11 cellular contexts compared by ENCODE assay signal in genomic region chr12:51855586-51856428, GRCh38. TPM values are rescaled to one million over a fixed set of nuclear protein-coding genes. Genes with fewer than 3 reads are reported as not detected.
A peak's percentile ranks its signal among the peaks of the same experiment; 100 is the strongest.
DNase-seq lines count a peak whose midpoint lies in the region; ATAC-seq and TF ChIP-seq lines count a peak whose summit lies in the region.
"Had no signal": no experiment of that assay in that cellular context is flagged by ENCODE, and none has a peak within 500 bp of the region (broad histone marks: within the 10 kb centered on the region; RNA-seq: fewer than 3 reads in every experiment).

No MANE protein-coding gene starts in this region.

- no peaks in the 10 kb centered on the region for H3K9me3 ChIP-seq in iPS DF 6.9 (ENCODE audit: control insufficient read depth, insufficient read depth, low read length)

- peak overlapping the region; percentile 24 for H3K4me3 ChIP-seq in astrocyte of the cerebellum (ENCODE audit: low read depth, low read length)
- peak overlapping the region; percentile 29; the same call in 1 of the 2 replicates for H3K4me3 ChIP-seq in iPS DF 6.9 (ENCODE audit: low read length)

- WGBS in iPS DF 6.9 (ENCODE audit: insufficient coverage, insufficient read length), result no CpG with 5 or more reads among the region's 21 CpGs

- H3K9me3 Mint-ChIP-seq in progenitor cell of endocrine pancreas (ENCODE audit: low read depth), result no peaks in the 10 kb centered on the region
- H3K9me3 Mint-ChIP-seq: activated naive CD8-positive, alpha-beta T cell treated with anti-CD3 and anti-CD28 coated beads for 36 hours had no signal

- peak; percentile 30 for DNase-seq in EL
- DNase-seq in astrocyte of the cerebellum (ENCODE audit: low read depth), result no peak
- DNase-seq in iPS DF 6.9 (ENCODE audit: low read depth, low spot score), result no peak
- DNase-seq in progenitor cell of endocrine pancreas (ENCODE audit: low spot score, unreplicated experiment), result peak; percentile 37
- no peak for DNase-seq in NCI-H2171 (lab: John Stamatoyannopoulos, UW)
- no peak for DNase-seq in GOT3 (lab: John Stamatoyannopoulos, UW)
- no peak for DNase-seq in NCI-H446 (lab: John Stamatoyannopoulos, UW)
- DNase-seq: activated naive CD8-positive, alpha-beta T cell treated with anti-CD3 and anti-CD28 coated beads for 36 hours; hypothalamus had no signal

- in situ Hi-C loops in astrocyte of the cerebellum (cut with HindIII; ENCODE audit: low sequenced_read_pairs), result no loop called here

- H3K4me1 ChIP-seq in iPS DF 6.9 (ENCODE audit: control insufficient read depth, insufficient read depth, low read length), result no peaks in the 10 kb centered on the region; the same call in 1 of the 2 replicates

- peak overlapping the region; percentile 66 for H3K4me3 Mint-ChIP-seq in progenitor cell of endocrine pancreas (ENCODE audit: low read depth)
- H3K4me3 Mint-ChIP-seq: activated naive CD8-positive, alpha-beta T cell treated with anti-CD3 and anti-CD28 coated beads for 36 hours had no signal

- H3K27me3 Mint-ChIP-seq in progenitor cell of endocrine pancreas, result no peaks in the 10 kb centered on the region

- H3K4me1 Mint-ChIP-seq in progenitor cell of endocrine pancreas (ENCODE audit: low read depth), result peaks cover 12% of the 10 kb centered on the region

- peaks cover 6% of the 10 kb centered on the region for H3K36me3 Mint-ChIP-seq in progenitor cell of endocrine pancreas (ENCODE audit: insufficient read depth)
- H3K36me3 Mint-ChIP-seq: activated naive CD8-positive, alpha-beta T cell treated with anti-CD3 and anti-CD28 coated beads for 36 hours had no signal

- TF ChIP-seq CTCF in astrocyte of the cerebellum (IDR thresholded peaks at IDR 0.05; ENCODE audit: low read depth, low read length, missing control alignments) (no peak), progenitor cell of endocrine pancreas (IDR thresholded peaks at IDR 0.05; ENCODE audit: unreplicated experiment) (no peak)

- H3K36me3 ChIP-seq in iPS DF 6.9 (ENCODE audit: control insufficient read depth, insufficient read depth, low read length), result no peaks in the 10 kb centered on the region

- H3K27ac Mint-ChIP-seq in progenitor cell of endocrine pancreas, result peak overlapping the region; percentile 95
- H3K27ac Mint-ChIP-seq: activated naive CD8-positive, alpha-beta T cell treated with anti-CD3 and anti-CD28 coated beads for 36 hours had no signal

- peaks cover 17% of the 10 kb centered on the region; the same call in 1 of the 2 replicates for H3K27me3 ChIP-seq in iPS DF 6.9 (ENCODE audit: control insufficient read depth, insufficient read depth, low read length)

- ATAC-seq in GM19328 (IDR thresholded peaks at IDR 0.05; ENCODE audit: unreplicated experiment), result no peak

- no peak overlapping the region for H3K27ac ChIP-seq in iPS DF 6.9 (ENCODE audit: low read length)

RNA-seq across cellular contexts. Expression of gene FIGNL2, which starts 7.3 kb away (rescaled TPM):
- total RNA-seq in progenitor cell of endocrine pancreas, result 44.5 and 46.7 TPM in 2 replicates

RNA-seq across cellular contexts. Expression of gene ANKRD33, which starts 32.1 kb away (rescaled TPM):
- total RNA-seq in progenitor cell of endocrine pancreas, result 0.14 and 0.44 TPM in 2 replicates
- total RNA-seq: activated naive CD8-positive, alpha-beta T cell treated with anti-CD3 and anti-CD28 coated beads for 36 hours; NCI-H460 had no signal

RNA-seq across cellular contexts. Expression of gene ACVRL1, which starts 51.5 kb away (rescaled TPM):
- 0.18 TPM in 1 of 2 replicates, not detected in the other for total RNA-seq in progenitor cell of endocrine pancreas
- total RNA-seq: activated naive CD8-positive, alpha-beta T cell treated with anti-CD3 and anti-CD28 coated beads for 36 hours; NCI-H460 had no signal

Comparison
In these comparisons a context has a peak if more than half of its experiments do, and no peak if none do; other contexts are left out.
1. DNase-seq: peak in EL (single experiment) and progenitor cell of endocrine pancreas (single experiment); none in astrocyte of the cerebellum (single experiment), iPS DF 6.9 (single experiment), NCI-H2171 (single experiment), GOT3 (single experiment) and NCI-H446 (0 of 2).